Comparison of ENCODE assay signal across 5 cellular contexts in the genomic region with DNA sequence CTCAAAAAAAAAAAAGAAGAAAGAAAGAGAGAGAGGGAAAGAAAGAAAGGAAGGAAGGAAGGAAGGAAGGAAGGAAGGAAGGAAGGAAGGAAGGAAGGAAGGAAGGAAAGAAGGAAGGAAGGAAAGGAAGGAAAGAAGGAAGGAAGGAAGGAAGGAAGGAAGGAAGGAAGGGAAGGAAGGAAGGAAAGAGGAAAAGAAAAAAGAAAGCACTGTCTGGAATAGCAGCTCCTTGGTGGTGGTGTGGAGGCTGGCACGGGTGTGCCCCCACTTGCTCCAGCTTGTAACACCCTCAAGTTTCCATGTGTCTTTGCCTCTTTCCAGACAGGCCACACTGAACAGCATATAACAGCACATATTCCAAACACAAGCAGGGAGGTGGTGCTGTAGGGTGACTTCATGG. TPM values are rescaled to one million over a fixed set of nuclear protein-coding genes. Genes with fewer than 3 reads are reported as not detected.
"Had no signal": no experiment of that assay in that cellular context is flagged by ENCODE, and none has a peak within 500 bp of the region (broad histone marks: within the 10 kb centered on the region; RNA-seq: fewer than 3 reads in every experiment).

No MANE protein-coding gene starts in this region.

RNA-seq across cellular contexts. Expression of a gene that starts 26.6 kb away (rescaled TPM):
- total RNA-seq: HepG2, LHCN-M2, Right ventricle myocardium inferior, RPMI7951, SJCRH30 had no signal
